30 cellular contexts compared by ENCODE assay signal in the genomic region with DNA sequence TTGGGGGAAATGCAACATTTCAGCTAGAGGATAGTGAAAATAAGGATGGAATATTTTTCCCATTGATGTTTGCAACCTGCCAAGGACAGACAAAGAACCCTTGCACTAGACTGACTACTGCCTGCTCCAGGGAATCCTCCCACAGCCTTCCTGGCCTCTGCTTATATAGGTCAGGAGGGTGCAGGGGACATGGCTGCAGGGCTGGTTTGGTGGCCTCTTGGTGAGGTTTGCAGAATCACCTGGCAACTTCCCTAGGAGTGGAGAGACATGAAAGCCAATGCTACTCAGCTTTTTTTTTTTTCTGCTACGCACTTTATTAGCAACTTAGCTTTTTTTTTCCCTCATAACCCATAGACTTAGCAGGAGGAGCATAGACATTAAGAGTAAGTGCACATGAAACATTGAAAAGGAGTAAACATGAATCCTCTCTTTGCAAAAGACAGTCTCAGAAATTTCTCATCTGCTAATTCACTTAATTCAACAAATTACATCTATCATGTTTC.
"Had no signal": no experiment of that assay in that cellular context is flagged by ENCODE, and none has a peak within 500 bp of the region (broad histone marks: within the 10 kb centered on the region; RNA-seq: fewer than 3 reads in every experiment).

No MANE protein-coding gene starts in this region.

- H3K4me1 ChIP-seq: ascending aorta, breast epithelium, colonic mucosa had no signal

- DNase-seq: activated CD4-positive, alpha-beta memory T cell treated with anti-CD3 and anti-CD28 coated beads, Interleukin-2, amount 10 ng/mL, durations not matched to agents 7 days and 5 days; activated CD4-positive, alpha-beta T cell treated with anti-CD3 and anti-CD28 coated beads for 1 hour; activated CD4-positive, alpha-beta T cell treated with anti-CD3 and anti-CD28 coated beads for 4 hours; activated CD4-positive, alpha-beta T cell treated with anti-CD3 and anti-CD28 coated beads, Interleukin-2, amount 10 ng/mL, durations not matched to agents 7 days and 5 days; activated CD4-positive, alpha-beta T cell treated with anti-CD3 and anti-CD28 coated beads, Interleukin-2, amount 50 U/mL, for 4 hours; activated CD4-positive, CD25-positive, alpha-beta regulatory T cell; activated CD8-positive, alpha-beta memory T cell treated with anti-CD3 and anti-CD28 coated beads, Interleukin-2, amount 50 U/mL, for 48 hours; activated gamma-delta T cell; activated naive CD4-positive, alpha-beta T cell; activated naive CD4-positive, alpha-beta T cell treated with anti-CD3 and anti-CD28 coated beads, Interleukin-2, amount 10 ng/mL, durations not matched to agents 7 days and 5 days; activated naive CD8-positive, alpha-beta T cell treated with anti-CD3 and anti-CD28 coated beads, Interleukin-2, amount 10 ng/mL, durations not matched to agents 7 days and 5 days; activated T-cell treated with anti-CD3 and anti-CD28 coated beads for 4 hours; activated T-cell treated with anti-CD3 and anti-CD28 coated beads, Interleukin-2, amount 50 U/mL, for 24 hours; activated T-cell treated with anti-CD3 and anti-CD28 coated beads, Interleukin-2, amount 50 U/mL, for 72 hours; central memory CD4-positive, alpha-beta T cell; cerebellar nuclear complex; colonic mucosa; effector CD8-positive, alpha-beta T cell; esophagus squamous epithelium; foreskin melanocyte; T-helper 1 cell; T-helper 17 cell; T1000 had no signal

- H3K9me3 ChIP-seq: ascending aorta, breast epithelium, colonic mucosa, esophagus squamous epithelium, gastroesophageal sphincter had no signal

- H3K27me3 ChIP-seq: ascending aorta, breast epithelium, cardiac muscle cell, colonic mucosa, gastroesophageal sphincter had no signal

- H3K27ac ChIP-seq: ascending aorta, breast epithelium, cardiac muscle cell, colonic mucosa, epithelial cell of prostate, esophagus squamous epithelium, gastroesophageal sphincter had no signal

- H3K4me3 ChIP-seq: ascending aorta, breast epithelium, cardiac muscle cell, colonic mucosa, esophagus squamous epithelium, gastroesophageal sphincter had no signal

- H3K36me3 ChIP-seq: ascending aorta, breast epithelium, cardiac muscle cell, colonic mucosa, esophagus squamous epithelium, gastroesophageal sphincter had no signal

- FAIRE-seq: endothelial cell of umbilical vein had no signal

- ATAC-seq: activated naive CD4-positive, alpha-beta T cell treated with anti-CD3 and anti-CD28 coated beads, Interleukin-2, amount 50 U/mL, for 72 hours; activated T-cell treated with anti-CD3 and anti-CD28 coated beads, Interleukin-2, amount 50 U/mL, for 72 hours; gastroesophageal sphincter; T-helper 17 cell had no signal
